Comparison of ENCODE assay signal across 1 cellular context in genomic region chr1:35784364-35784763, GRCh38. TPM values are rescaled to one million over a fixed set of nuclear protein-coding genes. Genes with fewer than 3 reads are reported as not detected.
"Had no signal": no experiment of that assay in that cellular context is flagged by ENCODE, and none has a peak within 500 bp of the region (broad histone marks: within the 10 kb centered on the region; RNA-seq: fewer than 3 reads in every experiment).

No MANE protein-coding gene starts in this region.

RNA-seq across cellular contexts. Expression of gene CLSPN, which starts 14.6 kb away (rescaled TPM):
- polyA plus RNA-seq: naive thymus-derived CD4-positive, alpha-beta T cell had no signal
